In the genomic region with DNA sequence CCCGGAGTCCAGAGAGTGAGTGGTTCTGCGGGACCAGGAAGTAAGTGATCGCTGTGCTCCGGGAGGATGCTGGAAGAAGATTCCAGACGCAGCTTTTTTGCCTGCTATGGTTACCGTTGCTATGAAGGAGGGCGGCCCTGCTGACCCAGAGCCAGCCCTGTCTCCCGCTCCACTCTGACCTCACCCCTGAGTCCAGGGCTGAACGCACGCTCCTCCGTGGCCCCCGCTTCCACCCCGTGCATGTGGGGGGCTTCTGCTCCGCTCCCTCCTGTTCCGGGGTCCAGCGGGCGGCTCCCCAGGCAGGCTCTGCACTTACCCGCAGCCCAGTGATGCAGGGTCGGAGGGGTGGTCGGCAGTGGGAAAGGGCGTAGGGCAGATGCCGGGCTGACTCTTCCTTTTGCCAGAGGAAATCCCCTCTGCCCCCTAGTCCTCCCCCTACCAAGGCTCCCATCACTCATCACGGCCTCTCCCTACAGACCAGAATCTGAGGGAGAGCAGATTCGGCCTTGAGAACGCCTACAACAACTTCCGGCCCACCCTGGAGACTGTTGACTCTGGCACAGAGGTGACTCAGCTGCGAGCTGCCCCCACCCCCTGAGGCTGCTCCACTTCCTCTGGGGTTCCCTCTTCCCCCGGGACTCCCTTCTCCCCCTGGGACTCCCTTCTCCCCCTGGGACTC, we compare ENCODE assay signal across 8 cellular contexts. TPM values are rescaled to one million over a fixed set of nuclear protein-coding genes. Genes with fewer than 3 reads are reported as not detected.
DNase-seq lines count a peak whose midpoint lies in the region; ATAC-seq and TF ChIP-seq lines count a peak whose summit lies in the region.

No MANE protein-coding gene starts in this region.

- H3K27ac ChIP-seq in RWPE2 (ENCODE audit: poor library complexity, severe bottlenecking) (peak overlapping the region; percentile 48), upper lobe of left lung (peak overlapping the region; percentile 50 to 74 (median 70))

- H3K36me3 ChIP-seq in RWPE2 (ENCODE audit: low read depth): no peaks in the 10 kb centered on the region
- no peaks in the 10 kb centered on the region for H3K36me3 ChIP-seq in upper lobe of left lung

- H3K4me3 ChIP-seq in RWPE2 (ENCODE audit: severe bottlenecking) (peak overlapping the region; percentile 24), upper lobe of left lung (peak overlapping the region; percentile 1 to 52 (median 40))

- TF ChIP-seq POLR2A in upper lobe of left lung (IDR thresholded peaks at IDR 0.05): peak in 1 of 4 donors; percentile 30

- intact Hi-C loops in Right ventricle myocardium inferior (cut with DNase I) (no loop called here), posterior vena cava (cut with DNase I) (no loop called here)

- peak; percentile 52 for ATAC-seq in HG03520 (IDR thresholded peaks at IDR 0.05; ENCODE audit: unreplicated experiment)
- ATAC-seq in RWPE2 (ENCODE audit: low read depth): peak; percentile 96
- peak; percentile 85 for ATAC-seq in Right ventricle myocardium inferior
- peak; percentile 73 to 92 for ATAC-seq in upper lobe of left lung (ENCODE audit: low FRiP score in 2 of 2)

- H3K9me3 ChIP-seq in RWPE2 (ENCODE audit: severe bottlenecking) (no peaks in the 10 kb centered on the region), upper lobe of left lung (no peaks in the 10 kb centered on the region)

- H3K27me3 ChIP-seq in RWPE2 (ENCODE audit: insufficient read depth, poor library complexity, severe bottlenecking) (no peaks in the 10 kb centered on the region), upper lobe of left lung (no peaks in the 10 kb centered on the region)

- no peak for TF ChIP-seq EP300 in upper lobe of left lung (IDR thresholded peaks at IDR 0.05)

- DNase-seq in Ammon's horn (ENCODE audit: low spot score) (peak; percentile 37), GM19238 (ENCODE audit: insufficient read length, low spot score) (peak; percentile 86), RWPE2 (ENCODE audit: low spot score) (peak; percentile 87), Right ventricle myocardium inferior (ENCODE audit: missing footprints) (peak; percentile 77), posterior vena cava (ENCODE audit: low spot score) (peak; percentile 92), upper lobe of left lung (peak; percentile 69 to 83)
- DNase-seq in activated gamma-delta T cell treated with anti-CD3 and anti-CD28 coated beads, Interleukin-2, amount 50 U/mL, for 16 hours (ENCODE audit: low read depth): peak; percentile 52

- H3K4me1 ChIP-seq in RWPE2 (ENCODE audit: insufficient read depth, poor library complexity, severe bottlenecking) (no peaks in the 10 kb centered on the region), upper lobe of left lung (peaks cover 4 to 12% (median 7%) of the 10 kb centered on the region in 4 donors)

- TF ChIP-seq CTCF in RWPE2 (IDR thresholded peaks at IDR 0.05; ENCODE audit: poor library complexity, severe bottlenecking): no peak
- TF ChIP-seq CTCF in upper lobe of left lung (IDR thresholded peaks at IDR 0.05): no peak

- 0 to 3% methylated on average over 12 to 28 of the region's 28 CpGs for WGBS in upper lobe of left lung, 2 donors

RNA-seq across cellular contexts. Expression of gene MUC17, which starts 2.6 kb away (rescaled TPM):
- not detected for total RNA-seq in Right ventricle myocardium inferior
- under 1 TPM in 1 of 2 donors, not detected in 1; 0.05 TPM for total RNA-seq in posterior vena cava
- total RNA-seq in upper lobe of left lung: not detected

RNA-seq across cellular contexts. Expression of gene MUC12, which starts 47.9 kb away (rescaled TPM):
- total RNA-seq in Right ventricle myocardium inferior (not detected), posterior vena cava (1 to 10 TPM in 1 of 2 donors, under 1 TPM in 1; 0.62 to 1.5 TPM), upper lobe of left lung (1 to 10 TPM in 2 of 6 donors, under 1 TPM in 1, not detected in 3; 0.69 to 2.1 (median 1.8) TPM)

Comparison
In these comparisons a context has a peak if more than half of its experiments do, and no peak if none do; other contexts are left out.
1. Peak in every context shown above with its lines: DNase-seq, ATAC-seq, H3K4me3 ChIP-seq and H3K27ac ChIP-seq.
2. DNase-seq: peak in every context shown above with its lines; median percentile 92 in posterior vena cava; 87 in RWPE2; 86 in GM19238; 77 in Right ventricle myocardium inferior; 76 in upper lobe of left lung; 52 in activated gamma-delta T cell treated with anti-CD3 and anti-CD28 coated beads, Interleukin-2, amount 50 U/mL, for 16 hours; 37 in Ammon's horn.